Comparison of ENCODE assay signal across 8 cellular contexts in genomic region chr17:28057731-28058246, GRCh38. TPM values are rescaled to one million over a fixed set of nuclear protein-coding genes. Genes with fewer than 3 reads are reported as not detected.
DNase-seq lines count a peak whose midpoint lies in the region; ATAC-seq and TF ChIP-seq lines count a peak whose summit lies in the region.

No MANE protein-coding gene starts in this region.

- H3K4me3 ChIP-seq in neutrophil (ENCODE audit: low read depth in 1 of 2, low read length in 1 of 2) (peak overlapping the region in 1 of 2 experiments; percentile 15), prostate gland (no peak overlapping the region)

- peaks cover 52% of the 10 kb centered on the region for H3K4me1 Mint-ChIP-seq in activated naive CD4-positive, alpha-beta T cell treated with anti-CD3 and anti-CD28 coated beads, Interleukin-2, amount 50 U/mL, for 24 hours
- peaks cover 52% of the 10 kb centered on the region for H3K4me1 Mint-ChIP-seq in WTC11

- no peaks in the 10 kb centered on the region for H3K36me3 ChIP-seq in neutrophil
- no peaks in the 10 kb centered on the region for H3K36me3 ChIP-seq in prostate gland

- H3K36me3 Mint-ChIP-seq in activated naive CD4-positive, alpha-beta T cell treated with anti-CD3 and anti-CD28 coated beads, Interleukin-2, amount 50 U/mL, for 24 hours, result no peaks in the 10 kb centered on the region
- no peaks in the 10 kb centered on the region for H3K36me3 Mint-ChIP-seq in WTC11

- POLR2A ChIA-PET in WTC11 (lab: Charles Lee), result no interaction called here

- intact Hi-C loops in cardiac septum (cut with DNase I) (no loop called here), prostate gland (cut with DNase I) (no loop called here)

- TF ChIP-seq CTCF in WTC11 (IDR thresholded peaks at IDR 0.05) (no peak), neutrophil (IDR thresholded peaks at IDR 0.05) (no peak), prostate gland (IDR thresholded peaks at IDR 0.05) (no peak)

- DNase-seq in activated naive CD4-positive, alpha-beta T cell treated with Interleukin-2 at 50 U/mL for 16 hours, result no peak
- DNase-seq in WTC11 (ENCODE audit: low spot score), result no peak
- DNase-seq in NCI-H1048 (lab: John Stamatoyannopoulos, UW), result no peak
- no peak for DNase-seq in cardiac septum (ENCODE audit: low spot score)
- DNase-seq in prostate gland (ENCODE audit: low spot score), result no peak

- H3K27me3 ChIP-seq in neutrophil (no peaks in the 10 kb centered on the region), prostate gland (replicated peaks; ENCODE audit: insufficient read depth) (no peaks in the 10 kb centered on the region)

- no peak overlapping the region for H3K4me3 Mint-ChIP-seq in activated naive CD4-positive, alpha-beta T cell treated with anti-CD3 and anti-CD28 coated beads, Interleukin-2, amount 50 U/mL, for 24 hours
- H3K4me3 Mint-ChIP-seq in WTC11, result no peak overlapping the region

- WGBS in prostate gland, result 44% methylated on average over 1 of the region's 1 CpG

- no peaks in the 10 kb centered on the region for H3K27me3 Mint-ChIP-seq in activated naive CD4-positive, alpha-beta T cell treated with anti-CD3 and anti-CD28 coated beads, Interleukin-2, amount 50 U/mL, for 24 hours
- no peaks in the 10 kb centered on the region for H3K27me3 Mint-ChIP-seq in WTC11 (ENCODE audit: low read depth)

- TF ChIP-seq POLR2A in prostate gland (IDR thresholded peaks at IDR 0.05), result no peak

- H3K9me3 ChIP-seq in neutrophil (no peaks in the 10 kb centered on the region), prostate gland (no peaks in the 10 kb centered on the region)

- peak; percentile 77 for ATAC-seq in HG03095 (IDR thresholded peaks at IDR 0.05; ENCODE audit: unreplicated experiment)
- ATAC-seq in WTC11, result no peak

- H3K27ac Mint-ChIP-seq in activated naive CD4-positive, alpha-beta T cell treated with anti-CD3 and anti-CD28 coated beads, Interleukin-2, amount 50 U/mL, for 24 hours, result peak overlapping the region; percentile 23
- no peak overlapping the region for H3K27ac Mint-ChIP-seq in WTC11

- H3K4me1 ChIP-seq in neutrophil (ENCODE audit: control insufficient read depth in 1 of 2, insufficient read depth in 1 of 2, low read depth in 1 of 2, low read length in 1 of 2), result peaks cover 25 to 26% of the 10 kb centered on the region in 2 experiments
- H3K4me1 ChIP-seq in prostate gland (replicated peaks), result peaks cover 2% of the 10 kb centered on the region

- peak overlapping the region; percentile 88 for H3K27ac ChIP-seq in neutrophil
- H3K27ac ChIP-seq in prostate gland, result no peak overlapping the region

- H3K9me3 Mint-ChIP-seq in activated naive CD4-positive, alpha-beta T cell treated with anti-CD3 and anti-CD28 coated beads, Interleukin-2, amount 50 U/mL, for 24 hours, result no peaks in the 10 kb centered on the region
- no peaks in the 10 kb centered on the region for H3K9me3 Mint-ChIP-seq in WTC11

- CTCF ChIA-PET in WTC11 (lab: Charles Lee), result interaction anchor here (1.2 kb wide), 1 partner anchor 165 kb away, joined by 3 read pairs; the partner anchor contains the start of gene LYRM9

TF ChIP-seq in WTC11, 78 proteins besides CTCF, POLR2A, EP300 and RAD21:
- TF ChIP-seq SP1 (CRISPR knock-in tag; conservative IDR thresholded peaks at IDR 0.05) (no peak), TCF7 (CRISPR knock-in tag; IDR thresholded peaks at IDR 0.05; ENCODE audit: low read depth) (no peak), HMGXB4 (CRISPR knock-in tag; IDR thresholded peaks at IDR 0.05) (no peak), GABPB1 (CRISPR knock-in tag; IDR thresholded peaks at IDR 0.05) (peak; percentile 51; the same call in 1 of the 2 replicates), ESRRA (CRISPR knock-in tag; IDR thresholded peaks at IDR 0.05; ENCODE audit: borderline replicate concordance) (no peak), NFE2L1 (CRISPR knock-in tag; IDR thresholded peaks at IDR 0.05) (no peak)

RNA-seq across cellular contexts. Expression of gene NLK, which starts 15.3 kb away (rescaled TPM):
- total RNA-seq in WTC11 (2021), result 38.3 to 40.3 TPM (median 39.9 TPM) in 3 replicates
- 21.4 TPM for total RNA-seq in cardiac septum
- total RNA-seq in prostate gland, result 10 to 100 TPM; 19.8 to 37.0 TPM
